13 cellular contexts compared by ENCODE assay signal in the genomic region with DNA sequence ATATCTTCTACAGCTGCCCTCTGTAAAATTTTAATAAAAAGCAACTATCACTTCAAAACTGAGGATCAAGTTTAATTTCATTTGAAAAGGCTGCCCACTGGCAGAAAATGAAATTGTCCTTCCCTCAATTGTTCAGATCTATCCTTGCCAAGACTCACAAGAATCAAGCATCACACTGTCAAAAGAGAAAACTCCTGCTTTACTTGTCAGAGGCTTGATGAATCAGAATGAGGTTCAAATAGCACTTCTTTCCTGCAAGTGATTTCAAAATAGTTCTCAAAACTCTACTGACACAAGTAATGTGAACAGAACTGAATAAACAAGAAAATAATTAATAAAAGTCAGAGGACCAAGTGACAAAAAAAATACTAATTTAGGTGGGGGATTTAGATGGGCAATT.
DNase-seq lines count a peak whose midpoint lies in the region; ATAC-seq and TF ChIP-seq lines count a peak whose summit lies in the region.
"Had no signal": no experiment of that assay in that cellular context is flagged by ENCODE, and none has a peak within 500 bp of the region (broad histone marks: within the 10 kb centered on the region; RNA-seq: fewer than 3 reads in every experiment).

No MANE protein-coding gene starts in this region.

- no peaks in the 10 kb centered on the region for H3K27me3 ChIP-seq in SJSA1 (replicated peaks)
- H3K27me3 ChIP-seq in CD8-positive, alpha-beta T cell (ENCODE audit: insufficient read depth, low read length), result no peaks in the 10 kb centered on the region
- H3K27me3 ChIP-seq: BE2C, right lobe of liver had no signal

- peak overlapping the region; percentile 77 for H3K27ac Mint-ChIP-seq in activated CD8-positive, alpha-beta memory T cell treated with anti-CD3 and anti-CD28 coated beads, Interleukin-2, amount 10 ng/mL, durations not matched to agents 7 days and 5 days
- H3K27ac Mint-ChIP-seq in stimulated activated memory B cell treated with anti-CD40 and anti-IgM and Interleukin-4, amounts not matched to agents 10 μg/mL and 1 μg/mL and 100 μg/mL, for 72 hours, result peak overlapping the region; percentile 72
- no peak overlapping the region for H3K27ac Mint-ChIP-seq in CD8-positive, alpha-beta T cell

- H3K27ac ChIP-seq in SJSA1, result peak overlapping the region; percentile 14
- H3K27ac ChIP-seq in CD8-positive, alpha-beta T cell (ENCODE audit: low read depth, low read length), result no peak overlapping the region
- H3K27ac ChIP-seq: right lobe of liver had no signal

- peaks cover 19% of the 10 kb centered on the region for H3K4me1 ChIP-seq in SJSA1 (replicated peaks)
- no peaks in the 10 kb centered on the region for H3K4me1 ChIP-seq in CD8-positive, alpha-beta T cell (ENCODE audit: insufficient read depth, low read length)
- H3K4me1 ChIP-seq: BE2C, right lobe of liver had no signal

- no peaks in the 10 kb centered on the region for H3K9me3 ChIP-seq in SJSA1 (replicated peaks)
- H3K9me3 ChIP-seq in CD8-positive, alpha-beta T cell (ENCODE audit: low read length), result no peaks in the 10 kb centered on the region
- H3K9me3 ChIP-seq: BE2C, right lobe of liver had no signal

- peaks cover 72% of the 10 kb centered on the region for H3K36me3 ChIP-seq in SJSA1
- H3K36me3 ChIP-seq in CD8-positive, alpha-beta T cell (ENCODE audit: insufficient read depth, low read length), result no peaks in the 10 kb centered on the region

- CTCF ChIA-PET in activated CD8-positive, alpha-beta memory T cell treated with anti-CD3 and anti-CD28 coated beads, Interleukin-2, amount 10 ng/mL, durations not matched to agents 7 days and 5 days (lab: Charles Lee), result no interaction called here
- CTCF ChIA-PET in CD8-positive, alpha-beta T cell (lab: Charles Lee), result no interaction called here

- no peak for DNase-seq in activated CD8-positive, alpha-beta memory T cell treated with anti-CD3 and anti-CD28 coated beads, Interleukin-2, amount 10 ng/mL, durations not matched to agents 7 days and 5 days
- no peak for DNase-seq in activated CD8-positive, alpha-beta memory T cell treated with anti-CD3 and anti-CD28 coated beads, Interleukin-2, amount 50 U/mL, for 48 hours
- no peak for DNase-seq in SJSA1 (ENCODE audit: low read depth in 1 of 2, low spot score in 2 of 2)
- DNase-seq in fibroblast of peridontal ligament (ENCODE audit: extremely low read depth), result peak; percentile 65
- no peak for DNase-seq in A172 (ENCODE audit: low spot score)
- no peak for DNase-seq in stimulated activated CD4-positive, alpha-beta T cell treated with anti-CD3 and anti-CD28 coated beads, Interleukin-12 subunit alpha, Interleukin-12 subunit beta, amount 100 ng/mL, for 4 hours
- DNase-seq in CD8-positive, alpha-beta T cell, result no peak
- DNase-seq: BE2C; central memory CD4-positive, alpha-beta T cell; NCI-H526; right lobe of liver had no signal

- H3K4me3 ChIP-seq in SJSA1, result no peak overlapping the region
- H3K4me3 ChIP-seq in CD8-positive, alpha-beta T cell (ENCODE audit: low read depth, low read length), result no peak overlapping the region
- H3K4me3 ChIP-seq: lung, right lobe of liver had no signal

- POLR2A ChIA-PET in CD8-positive, alpha-beta T cell (lab: Charles Lee), result no interaction called here

- no peak for TF ChIP-seq CTCF in CD8-positive, alpha-beta T cell (IDR thresholded peaks at IDR 0.05)

- no peak for ATAC-seq in activated CD8-positive, alpha-beta memory T cell treated with anti-CD3 and anti-CD28 coated beads, Interleukin-2, amount 10 ng/mL, durations not matched to agents 7 days and 5 days
- no peak for ATAC-seq in stimulated activated memory B cell treated with anti-CD40 and anti-IgM and Interleukin-4, amounts not matched to agents 10 μg/mL and 1 μg/mL and 100 μg/mL, for 72 hours
- ATAC-seq in CD8-positive, alpha-beta T cell, result no peak

- peaks cover 55% of the 10 kb centered on the region for H3K4me1 Mint-ChIP-seq in activated CD8-positive, alpha-beta memory T cell treated with anti-CD3 and anti-CD28 coated beads, Interleukin-2, amount 10 ng/mL, durations not matched to agents 7 days and 5 days
- peaks cover 12% of the 10 kb centered on the region for H3K4me1 Mint-ChIP-seq in stimulated activated memory B cell treated with anti-CD40 and anti-IgM and Interleukin-4, amounts not matched to agents 10 μg/mL and 1 μg/mL and 100 μg/mL, for 72 hours
- H3K4me1 Mint-ChIP-seq in CD8-positive, alpha-beta T cell (ENCODE audit: low read depth), result peaks cover 9% of the 10 kb centered on the region

- H3K4me3 Mint-ChIP-seq in activated CD8-positive, alpha-beta memory T cell treated with anti-CD3 and anti-CD28 coated beads, Interleukin-2, amount 10 ng/mL, durations not matched to agents 7 days and 5 days, result no peak overlapping the region
- no peak overlapping the region for H3K4me3 Mint-ChIP-seq in stimulated activated memory B cell treated with anti-CD40 and anti-IgM and Interleukin-4, amounts not matched to agents 10 μg/mL and 1 μg/mL and 100 μg/mL, for 72 hours
- no peak overlapping the region for H3K4me3 Mint-ChIP-seq in CD8-positive, alpha-beta T cell

- H3K9me3 Mint-ChIP-seq in activated CD8-positive, alpha-beta memory T cell treated with anti-CD3 and anti-CD28 coated beads, Interleukin-2, amount 10 ng/mL, durations not matched to agents 7 days and 5 days (ENCODE audit: low read depth), result no peaks in the 10 kb centered on the region
- no peaks in the 10 kb centered on the region for H3K9me3 Mint-ChIP-seq in stimulated activated memory B cell treated with anti-CD40 and anti-IgM and Interleukin-4, amounts not matched to agents 10 μg/mL and 1 μg/mL and 100 μg/mL, for 72 hours
- no peaks in the 10 kb centered on the region for H3K9me3 Mint-ChIP-seq in CD8-positive, alpha-beta T cell

- H3K27me3 Mint-ChIP-seq in activated CD8-positive, alpha-beta memory T cell treated with anti-CD3 and anti-CD28 coated beads, Interleukin-2, amount 10 ng/mL, durations not matched to agents 7 days and 5 days, result no peaks in the 10 kb centered on the region
- H3K27me3 Mint-ChIP-seq in stimulated activated memory B cell treated with anti-CD40 and anti-IgM and Interleukin-4, amounts not matched to agents 10 μg/mL and 1 μg/mL and 100 μg/mL, for 72 hours, result no peaks in the 10 kb centered on the region
- H3K27me3 Mint-ChIP-seq in CD8-positive, alpha-beta T cell (ENCODE audit: low read depth), result no peaks in the 10 kb centered on the region

- intact Hi-C loops in CD8-positive, alpha-beta T cell (cut with DNase I, micrococcal nuclease), result no loop called here

- H3K36me3 Mint-ChIP-seq in activated CD8-positive, alpha-beta memory T cell treated with anti-CD3 and anti-CD28 coated beads, Interleukin-2, amount 10 ng/mL, durations not matched to agents 7 days and 5 days, result peaks cover 28% of the 10 kb centered on the region
- peaks cover 86% of the 10 kb centered on the region for H3K36me3 Mint-ChIP-seq in stimulated activated memory B cell treated with anti-CD40 and anti-IgM and Interleukin-4, amounts not matched to agents 10 μg/mL and 1 μg/mL and 100 μg/mL, for 72 hours
- no peaks in the 10 kb centered on the region for H3K36me3 Mint-ChIP-seq in CD8-positive, alpha-beta T cell
